ENCODE assay signal across 23 cellular contexts in genomic region chr7:151891753-151892152, GRCh38.
"Had no signal": no experiment of that assay in that cellular context is flagged by ENCODE, and none has a peak within 500 bp of the region (broad histone marks: within the 10 kb centered on the region; RNA-seq: fewer than 3 reads in every experiment).

No MANE protein-coding gene starts in this region.

- H3K4me1 Mint-ChIP-seq: central memory CD8-positive, alpha-beta T cell had no signal

- H3K27ac Mint-ChIP-seq: nephron progenitor cell; progenitor cell of endocrine pancreas; stimulated activated naive B cell treated with anti-CD40 and anti-IgM and Interleukin-4, amounts not matched to agents 10 μg/mL and 1 μg/mL and 100 μg/mL, for 72 hours; stimulated activated naive CD8-positive, alpha-beta T cell treated with anti-CD3 and anti-CD28 coated beads, Interleukin-15, Interleukin-2, amounts not matched to agents 100 ng/mL and 50 ng/mL, for 24 hours had no signal

- H3K27ac ChIP-seq: cardiac muscle cell, esophagus squamous epithelium, left lung, pancreas, right lobe of liver, thoracic aorta, tibial nerve, upper lobe of left lung had no signal

- H3K9me3 Mint-ChIP-seq: central memory CD8-positive, alpha-beta T cell; nephron progenitor cell; stimulated activated naive B cell treated with anti-CD40 and anti-IgM and Interleukin-4, amounts not matched to agents 10 μg/mL and 1 μg/mL and 100 μg/mL, for 72 hours; stimulated activated naive CD8-positive, alpha-beta T cell treated with anti-CD3 and anti-CD28 coated beads, Interleukin-15, Interleukin-2, amounts not matched to agents 100 ng/mL and 50 ng/mL, for 24 hours had no signal

- H3K4me3 Mint-ChIP-seq: central memory CD8-positive, alpha-beta T cell; nephron progenitor cell; stimulated activated naive B cell treated with anti-CD40 and anti-IgM and Interleukin-4, amounts not matched to agents 10 μg/mL and 1 μg/mL and 100 μg/mL, for 72 hours; stimulated activated naive CD8-positive, alpha-beta T cell treated with anti-CD3 and anti-CD28 coated beads, Interleukin-15, Interleukin-2, amounts not matched to agents 100 ng/mL and 50 ng/mL, for 24 hours had no signal

- H3K36me3 ChIP-seq: cardiac muscle cell, esophagus squamous epithelium, left lung, pancreas, right lobe of liver, thoracic aorta, tibial nerve, upper lobe of left lung had no signal

- H3K4me3 ChIP-seq: cardiac muscle cell, esophagus squamous epithelium, left lung, pancreas, right lobe of liver, smooth muscle cell, thoracic aorta, tibial nerve, upper lobe of left lung had no signal

- DNase-seq: cortex of kidney; effector memory CD4-positive, alpha-beta T cell; erythroblast; esophagus squamous epithelium; foreskin melanocyte; left cardiac atrium; left lung; mesenchymal stem cell; nephron progenitor cell; nucleus accumbens; stimulated activated naive B cell treated with anti-CD40 and anti-IgM and Interleukin-4, amounts not matched to agents 10 μg/mL and 1 μg/mL and 100 μg/mL, for 72 hours had no signal

- H3K36me3 Mint-ChIP-seq: stimulated activated naive B cell treated with anti-CD40 and anti-IgM and Interleukin-4, amounts not matched to agents 10 μg/mL and 1 μg/mL and 100 μg/mL, for 72 hours had no signal

- H3K4me1 ChIP-seq: left lung, right lobe of liver, tibial nerve had no signal

- FAIRE-seq: endometrium, pancreas, urothelium cell line had no signal

- H3K9me3 ChIP-seq: esophagus squamous epithelium, left lung, pancreas, right lobe of liver, thoracic aorta, tibial nerve, upper lobe of left lung had no signal
